Comparison of ENCODE assay signal across 17 cellular contexts in genomic region chr11:100961633-100962032, GRCh38.
A peak's percentile ranks its signal among the peaks of the same experiment; 100 is the strongest.
DNase-seq lines count a peak whose midpoint lies in the region; ATAC-seq and TF ChIP-seq lines count a peak whose summit lies in the region.
"Had no signal": no experiment of that assay in that cellular context is flagged by ENCODE, and none has a peak within 500 bp of the region (broad histone marks: within the 10 kb centered on the region; RNA-seq: fewer than 3 reads in every experiment).

No MANE protein-coding gene starts in this region.

- DNase-seq in cardiac muscle cell (ENCODE audit: low read depth in 1 of 2, low spot score in 1 of 2) (no peak), left ventricle myocardium superior (no peak), PC-3 (peak; percentile 37), choroid plexus epithelial cell (ENCODE audit: low read depth) (peak; percentile 13), retinal pigment epithelial cell (ENCODE audit: low read depth) (peak; percentile 17), DMS153 (lab: John Stamatoyannopoulos, UW) (no peak)
- no peak for DNase-seq in stimulated activated CD4-positive, alpha-beta T cell treated with anti-CD3 and anti-CD28 coated beads, Interleukin-4, amount 100 ng/mL, for 4 hours
- no peak for DNase-seq in activated naive CD4-positive, alpha-beta T cell treated with anti-CD3 and anti-CD28 coated beads for 36 hours
- DNase-seq: C1 segment of cervical spinal cord, DMS 273 treated with DMSO at 0.1 percent for 48 hours, MV-4-11, NCI-H1417 treated with DMSO at 0.1 percent for 48 hours, NCI-H1930, NCI-H2171, RPMI8226, SJCRH30 had no signal

- H3K36me3 ChIP-seq in cardiac muscle cell (peaks cover 41% of the 10 kb centered on the region), PC-3 (ENCODE audit: low read depth, low read length) (peaks cover 10% of the 10 kb centered on the region; the same call in 1 of the 2 replicates)

- TF ChIP-seq CTCF in cardiac muscle cell (IDR thresholded peaks at IDR 0.05; ENCODE audit: low read depth, low read length) (no peak), PC-3 (conservative IDR thresholded peaks at IDR 0.05; ENCODE audit: low read depth, low read length) (no peak), choroid plexus epithelial cell (conservative IDR thresholded peaks at IDR 0.05; ENCODE audit: low read depth, low read length) (no peak), retinal pigment epithelial cell (conservative IDR thresholded peaks at IDR 0.05; ENCODE audit: low read depth, low read length) (no peak)

- no TSS peak for BruUV-seq in PC-3 (replicated peaks; lab: Mats Ljungman, UMichigan)

- ATAC-seq in left ventricle myocardium superior (no peak), PC-3 (no peak)

- H3K4me1 ChIP-seq in cardiac muscle cell (ENCODE audit: low read depth) = peaks cover 3% of the 10 kb centered on the region
- 0 out of 2 replicates have a peak, but pooled peaks cover 6% of the 10 kb centered on the region for H3K4me1 ChIP-seq in PC-3 (ENCODE audit: insufficient read depth, low read length)
- H3K4me1 ChIP-seq: SJCRH30 had no signal

- H3K9me3 ChIP-seq in cardiac muscle cell (ENCODE audit: low read depth) = no peaks in the 10 kb centered on the region
- H3K9me3 ChIP-seq in PC-3 (ENCODE audit: low read length) = no peaks in the 10 kb centered on the region
- H3K9me3 ChIP-seq: SJCRH30 had no signal

- H3K4me3 Mint-ChIP-seq in activated naive CD4-positive, alpha-beta T cell treated with anti-CD3 and anti-CD28 coated beads for 36 hours = no peak overlapping the region

- H3K4me2 ChIP-seq in PC-3 (ENCODE audit: low read length) = no peak overlapping the region

- peaks cover 1% of the 10 kb centered on the region for H3K9me3 Mint-ChIP-seq in activated naive CD4-positive, alpha-beta T cell treated with anti-CD3 and anti-CD28 coated beads for 36 hours

- no peak overlapping the region for H3K27ac Mint-ChIP-seq in activated naive CD4-positive, alpha-beta T cell treated with anti-CD3 and anti-CD28 coated beads for 36 hours

- POLR2A ChIA-PET in PC-3 (lab: Charles Lee; ENCODE audit: unreplicated experiment) = no interaction called here

- no peak overlapping the region for H2AFZ ChIP-seq in PC-3 (ENCODE audit: low read length)

- intact Hi-C loops in left ventricle myocardium superior (cut with micrococcal nuclease) = no loop called here
- intact Hi-C loops in PC-3 (cut with micrococcal nuclease) = no loop called here
- intact Hi-C loops in activated naive CD4-positive, alpha-beta T cell treated with anti-CD3 and anti-CD28 coated beads for 36 hours (cut with micrococcal nuclease) = no loop called here

- no peaks in the 10 kb centered on the region for H3K27me3 Mint-ChIP-seq in activated naive CD4-positive, alpha-beta T cell treated with anti-CD3 and anti-CD28 coated beads for 36 hours (ENCODE audit: low read depth)

- no peaks in the 10 kb centered on the region for H3K27me3 ChIP-seq in cardiac muscle cell
- no peaks in the 10 kb centered on the region for H3K27me3 ChIP-seq in PC-3 (ENCODE audit: low read length)
- H3K27me3 ChIP-seq: SJCRH30 had no signal

- H3K4me1 Mint-ChIP-seq in activated naive CD4-positive, alpha-beta T cell treated with anti-CD3 and anti-CD28 coated beads for 36 hours (ENCODE audit: low read depth) = no peaks in the 10 kb centered on the region

- H4K20me1 ChIP-seq in PC-3 (ENCODE audit: low read length) = no peaks in the 10 kb centered on the region

- no peak overlapping the region for H3K9ac ChIP-seq in PC-3 (ENCODE audit: low read length)

- H3K36me3 Mint-ChIP-seq in activated naive CD4-positive, alpha-beta T cell treated with anti-CD3 and anti-CD28 coated beads for 36 hours (ENCODE audit: low read depth) = no peaks in the 10 kb centered on the region

- CTCF ChIA-PET in PC-3 (lab: Charles Lee) = no interaction called here
- CTCF ChIA-PET in activated naive CD4-positive, alpha-beta T cell treated with anti-CD3 and anti-CD28 coated beads for 36 hours (lab: Charles Lee) = no interaction called here

- H3K79me2 ChIP-seq in PC-3 (ENCODE audit: low read length) = no peaks in the 10 kb centered on the region

- H3F3A ChIP-seq in PC-3 (ENCODE audit: low read length, unreplicated experiment) = no peaks in the 10 kb centered on the region

- H3K9me2 ChIP-seq in PC-3 (replicated peaks; ENCODE audit: low read length) = no peaks in the 10 kb centered on the region

- H3K27ac ChIP-seq in cardiac muscle cell (peak overlapping the region; percentile 6), PC-3 (ENCODE audit: low read length) (no peak overlapping the region)
- H3K27ac ChIP-seq: HL-60, SJCRH30 had no signal

- H3K4me3 ChIP-seq in cardiac muscle cell = no peak overlapping the region
- no peak overlapping the region for H3K4me3 ChIP-seq in PC-3 (ENCODE audit: low read length)
- no peak overlapping the region for H3K4me3 ChIP-seq in choroid plexus epithelial cell (ENCODE audit: low read depth, low read length)
- H3K4me3 ChIP-seq in retinal pigment epithelial cell (ENCODE audit: low read length) = no peak overlapping the region
- H3K4me3 ChIP-seq: SJCRH30 had no signal

Comparison
In these comparisons a context has a peak if more than half of its experiments do, and no peak if none do; other contexts are left out.
1. DNase-seq: peak in PC-3 (single experiment), choroid plexus epithelial cell (single experiment) and retinal pigment epithelial cell (single experiment); none in cardiac muscle cell (0 of 2), left ventricle myocardium superior (single experiment), stimulated activated CD4-positive, alpha-beta T cell treated with anti-CD3 and anti-CD28 coated beads, Interleukin-4, amount 100 ng/mL, for 4 hours (0 of 2), DMS153 (single experiment) and activated naive CD4-positive, alpha-beta T cell treated with anti-CD3 and anti-CD28 coated beads for 36 hours (single experiment).